Comparison of ENCODE assay signal across 8 cellular contexts in genomic region chr5:54895816-54896341, GRCh38.
DNase-seq lines count a peak whose midpoint lies in the region; ATAC-seq and TF ChIP-seq lines count a peak whose summit lies in the region.

No MANE protein-coding gene starts in this region.

- TF ChIP-seq CTCF in LNCaP clone FGC (IDR thresholded peaks at IDR 0.05; ENCODE audit: control insufficient read depth, extremely low read depth, insufficient read depth) (peak; percentile 83), WTC11 (IDR thresholded peaks at IDR 0.05) (no peak), heart right ventricle (IDR thresholded peaks at IDR 0.05) (peak in 8 of 9 donors; percentile 7 to 62 (median 52)), stomach (IDR thresholded peaks at IDR 0.05) (peak in 5 of 7 experiments; percentile 20 to 58 (median 35))

- no peak overlapping the region for H3K27ac ChIP-seq in heart right ventricle
- H3K27ac ChIP-seq in stomach, result no peak overlapping the region

- CTCF ChIA-PET in WTC11 (lab: Charles Lee), result interaction anchor here (0.6 to 1.8 kb wide), 11 partner anchors 9 to 437 kb away, joined by 3 to 11 read pairs (median 5); partner anchors contain the start of genes GPX8 and SNX18

- H3K27me3 Mint-ChIP-seq in WTC11 (ENCODE audit: low read depth), result peaks cover 3% of the 10 kb centered on the region; the same call in 1 of the 2 replicates

- peaks cover 6% of the 10 kb centered on the region; the same call in 1 of the 2 replicates for H3K9me3 Mint-ChIP-seq in WTC11

- no peak for TF ChIP-seq EP300 in stomach (IDR thresholded peaks at IDR 0.05)

- peaks cover 0 to 4% (median 0%) of the 10 kb centered on the region in 9 donors for H3K4me1 ChIP-seq in heart right ventricle
- H3K4me1 ChIP-seq in stomach, result peaks cover 0 to 12% (median 0%) of the 10 kb centered on the region in 4 donors

- TF ChIP-seq POLR2A in stomach (IDR thresholded peaks at IDR 0.05), result no peak

- ATAC-seq in WTC11 (peak; percentile 69), heart right ventricle (peak in 6 of 8 donors; percentile 33 to 69 (median 54)), GM19023 (IDR thresholded peaks at IDR 0.05; ENCODE audit: unreplicated experiment) (no peak)

- H3K36me3 ChIP-seq in heart right ventricle (no peaks in the 10 kb centered on the region), stomach (no peaks in the 10 kb centered on the region)

- H3K27me3 ChIP-seq in heart right ventricle (peaks cover 0 to 32% (median 3%) of the 10 kb centered on the region in 7 donors), stomach (no peaks in the 10 kb centered on the region)

- H3K36me3 Mint-ChIP-seq in WTC11, result no peaks in the 10 kb centered on the region

- 31 to 34% methylated on average over 6 of the region's 6 CpGs for WGBS in heart right ventricle, 2 donors
- WGBS in stomach, 5 donors, result 31 to 36% (median 35%) methylated on average over 6 of the region's 6 CpGs

- peaks cover 4% of the 10 kb centered on the region; the same call in 1 of the 2 replicates for H3K4me1 Mint-ChIP-seq in WTC11

- peak; percentile 28 for DNase-seq in SIG-M5 treated with dmso at 0.1 percent for 504 hours (lab: John Stamatoyannopoulos, UW; ENCODE audit: unreplicated experiment)
- DNase-seq in SIG-M5 (lab: John Stamatoyannopoulos, UW), result no peak
- no peak for DNase-seq in LNCaP clone FGC (ENCODE audit: low read depth)
- DNase-seq in WTC11 (ENCODE audit: low spot score), result peak; percentile 17
- DNase-seq in heart right ventricle, result peak in 1 of 2 donors; percentile 29
- DNase-seq in stomach, result peak; percentile 50
- DNase-seq in NK-92 (lab: John Stamatoyannopoulos, UW; ENCODE audit: unreplicated experiment), result no peak

- H3K4me3 ChIP-seq in LNCaP clone FGC (ENCODE audit: low read depth, low read length) (no peak overlapping the region), heart right ventricle (no peak overlapping the region), stomach (no peak overlapping the region)

- intact Hi-C loops in heart right ventricle (cut with DNase I) (no loop called here), stomach (cut with DNase I; ENCODE audit: low total_unique reads) (no loop called here)

- no peak overlapping the region for H3K4me3 Mint-ChIP-seq in WTC11

- H3K27ac Mint-ChIP-seq in WTC11, result no peak overlapping the region

- H3K9me3 ChIP-seq in heart right ventricle, result no peaks in the 10 kb centered on the region
- H3K9me3 ChIP-seq in stomach, result no peaks in the 10 kb centered on the region

- POLR2A ChIA-PET in WTC11 (lab: Charles Lee), result no interaction called here

TF ChIP-seq in WTC11, 78 proteins besides CTCF, POLR2A, EP300 and RAD21:
- no peak for TF ChIP-seq NR3C1 (CRISPR knock-in tag; conservative IDR thresholded peaks at IDR 0.05; ENCODE audit: low read depth)
- no peak for TF ChIP-seq MYBL2 (CRISPR knock-in tag; IDR thresholded peaks at IDR 0.05)
- TF ChIP-seq ZNF138 (CRISPR knock-in tag; conservative IDR thresholded peaks at IDR 0.05), result no peak
TF ChIP-seq in WTC11: peak in this region for 0.

Comparison
In these comparisons a context has a peak if more than half of its experiments do, and no peak if none do; other contexts are left out.
1. DNase-seq: peak in SIG-M5 treated with dmso at 0.1 percent for 504 hours (single experiment), WTC11 (single experiment) and stomach (single experiment); none in SIG-M5 (single experiment), LNCaP clone FGC (single experiment) and NK-92 (single experiment).